18 cellular contexts compared by ENCODE assay signal in genomic region chr7:95642173-95642572, GRCh38. TPM values are rescaled to one million over a fixed set of nuclear protein-coding genes. Genes with fewer than 3 reads are reported as not detected.
DNase-seq lines count a peak whose midpoint lies in the region; ATAC-seq and TF ChIP-seq lines count a peak whose summit lies in the region.
"Had no signal": no experiment of that assay in that cellular context is flagged by ENCODE, and none has a peak within 500 bp of the region (broad histone marks: within the 10 kb centered on the region; RNA-seq: fewer than 3 reads in every experiment).

No MANE protein-coding gene starts in this region.

- ATAC-seq in foreskin keratinocyte (peak; percentile 32), GM21367 (IDR thresholded peaks at IDR 0.05; ENCODE audit: unreplicated experiment) (no peak)
- ATAC-seq in activated naive CD8-positive, alpha-beta T cell treated with anti-CD3 and anti-CD28 coated beads, Interleukin-2, amount 50 U/mL, for 24 hours, result no peak
- ATAC-seq: A549 had no signal

- TF ChIP-seq CTCF in foreskin keratinocyte (conservative IDR thresholded peaks at IDR 0.05), result no peak

- H3K27ac ChIP-seq in foreskin keratinocyte, result no peak overlapping the region
- H3K27ac ChIP-seq: A549 had no signal

- H3K4me1 ChIP-seq in foreskin keratinocyte, result no peaks in the 10 kb centered on the region
- H3K4me1 ChIP-seq: A549, BE2C had no signal

- no peaks in the 10 kb centered on the region for H3K4me1 Mint-ChIP-seq in activated naive CD8-positive, alpha-beta T cell treated with anti-CD3 and anti-CD28 coated beads, Interleukin-2, amount 50 U/mL, for 24 hours

- H3K27me3 Mint-ChIP-seq in activated naive CD8-positive, alpha-beta T cell treated with anti-CD3 and anti-CD28 coated beads, Interleukin-2, amount 50 U/mL, for 24 hours, result no peaks in the 10 kb centered on the region

- DNase-seq in M059J (ENCODE audit: low read depth) (peak; percentile 21), amniotic epithelial cell (ENCODE audit: low read depth) (peak; percentile 13), foreskin keratinocyte (no peak), stromal cell of bone marrow (ENCODE audit: low read depth) (peak; percentile 2)
- no peak for DNase-seq in activated naive CD8-positive, alpha-beta T cell treated with anti-CD3 and anti-CD28 coated beads, Interleukin-2, amount 50 U/mL, for 24 hours
- DNase-seq in activated CD4-positive, alpha-beta T cell treated with anti-CD3 and anti-CD28 coated beads, Interleukin-2, amount 50 U/mL, for 4 hours, result no peak
- DNase-seq: BE2C, DMS79 treated with DMSO at 0.1 percent for 48 hours, H7, NCI-H1092 treated with DMSO at 0.1 percent for 48 hours, NCI-H146, NCI-H2029 treated with DMSO at 0.1 percent for 48 hours, NCI-H2171 treated with DMSO at 0.1 percent for 48 hours, NCI-H446, NCI-H526 treated with DMSO at 0.1 percent for 48 hours, RPMI8226 had no signal

- H3K4me3 Mint-ChIP-seq in activated naive CD8-positive, alpha-beta T cell treated with anti-CD3 and anti-CD28 coated beads, Interleukin-2, amount 50 U/mL, for 24 hours, result no peak overlapping the region

- H3K9me3 Mint-ChIP-seq in activated naive CD8-positive, alpha-beta T cell treated with anti-CD3 and anti-CD28 coated beads, Interleukin-2, amount 50 U/mL, for 24 hours, result no peaks in the 10 kb centered on the region

- H3K27ac Mint-ChIP-seq in activated naive CD8-positive, alpha-beta T cell treated with anti-CD3 and anti-CD28 coated beads, Interleukin-2, amount 50 U/mL, for 24 hours, result no peak overlapping the region

- no peaks in the 10 kb centered on the region for H3K36me3 Mint-ChIP-seq in activated naive CD8-positive, alpha-beta T cell treated with anti-CD3 and anti-CD28 coated beads, Interleukin-2, amount 50 U/mL, for 24 hours (ENCODE audit: low read depth)

- H3K27me3 ChIP-seq in foreskin keratinocyte, result peaks cover 4% of the 10 kb centered on the region

RNA-seq across cellular contexts. Expression of gene PDK4, which starts 45.9 kb away (rescaled TPM):
- 0.30 and 1.1 TPM in 2 replicates for total RNA-seq in M059J (2014; rRNA removed; shearing (Covaris generic))
- total RNA-seq in foreskin keratinocyte, result not detected in 2 replicates
- polyA plus RNA-seq in foreskin keratinocyte, result not detected in 2 replicates

Comparison
In these comparisons a context has a peak if more than half of its experiments do, and no peak if none do; other contexts are left out.
1. DNase-seq: peak in M059J (single experiment), amniotic epithelial cell (single experiment) and stromal cell of bone marrow (single experiment); none in foreskin keratinocyte (0 of 2), activated naive CD8-positive, alpha-beta T cell treated with anti-CD3 and anti-CD28 coated beads, Interleukin-2, amount 50 U/mL, for 24 hours (single experiment) and activated CD4-positive, alpha-beta T cell treated with anti-CD3 and anti-CD28 coated beads, Interleukin-2, amount 50 U/mL, for 4 hours (0 of 2).